8 cellular contexts compared by ENCODE assay signal in genomic region chr16:57284206-57284951, GRCh38. TPM values are rescaled to one million over a fixed set of nuclear protein-coding genes. Genes with fewer than 3 reads are reported as not detected.
DNase-seq lines count a peak whose midpoint lies in the region; ATAC-seq and TF ChIP-seq lines count a peak whose summit lies in the region.

PLLP (minus strand) TSS chr16:57284672; CDS start chr16:57284540, 132 bp downstream.

- peaks cover 0 to 8% of the 10 kb centered on the region in 2 donors for H3K4me1 ChIP-seq in uterus

- intact Hi-C loops in activated naive CD4-positive, alpha-beta T cell treated with anti-CD3 and anti-CD28 coated beads for 36 hours (cut with micrococcal nuclease) = loop anchor here (1.0 to 2.0 kb wide), 3 partner anchors 16 to 98 kb away; partner anchors contain the start of genes ARL2BP, PSME3IP1 and RSPRY1
- intact Hi-C loops in uterus (cut with DNase I; ENCODE audit: low total_unique reads) = no loop called here

- peak within 1 kb of the TSS; percentile 69 for H3K4me3 ChIP-seq in neural cell (ENCODE audit: low read length)
- H3K4me3 ChIP-seq in uterus = peak within 1 kb of the TSS; percentile 36 to 43

- TF ChIP-seq EP300 in neural cell (conservative IDR thresholded peaks at IDR 0.05; ENCODE audit: poor library complexity, severe bottlenecking) = no peak

- H3K27me3 Mint-ChIP-seq in activated naive CD4-positive, alpha-beta T cell treated with anti-CD3 and anti-CD28 coated beads for 36 hours (ENCODE audit: low read depth) = no peaks in the 10 kb centered on the region

- H3K27ac ChIP-seq in neural cell (ENCODE audit: low read length) (no peak within 1 kb of the TSS), uterus (no peak within 1 kb of the TSS)

- no peaks in the 10 kb centered on the region for H3K9me3 Mint-ChIP-seq in activated naive CD4-positive, alpha-beta T cell treated with anti-CD3 and anti-CD28 coated beads for 36 hours

- no peaks in the 10 kb centered on the region for H3K9me3 ChIP-seq in neural cell (ENCODE audit: low read length)
- H3K9me3 ChIP-seq in uterus = no peaks in the 10 kb centered on the region

- no peaks in the 10 kb centered on the region for H3K36me3 Mint-ChIP-seq in activated naive CD4-positive, alpha-beta T cell treated with anti-CD3 and anti-CD28 coated beads for 36 hours (ENCODE audit: low read depth)

- CTCF ChIA-PET in activated naive CD4-positive, alpha-beta T cell treated with anti-CD3 and anti-CD28 coated beads for 36 hours (lab: Charles Lee) = no interaction called here

- peak in 1 of 2 donors; percentile 37 for TF ChIP-seq POLR2A in uterus (IDR thresholded peaks at IDR 0.05)

- peaks cover 25% of the 10 kb centered on the region for H3K4me1 Mint-ChIP-seq in activated naive CD4-positive, alpha-beta T cell treated with anti-CD3 and anti-CD28 coated beads for 36 hours (ENCODE audit: low read depth)

- no peak for TF ChIP-seq RAD21 in neural cell (conservative IDR thresholded peaks at IDR 0.05)

- H3K4me3 Mint-ChIP-seq in activated naive CD4-positive, alpha-beta T cell treated with anti-CD3 and anti-CD28 coated beads for 36 hours = peak within 1 kb of the TSS; percentile 79

- H3K27me3 ChIP-seq in neural cell (ENCODE audit: insufficient read depth, low read depth, low read length) (peaks cover 35% of the 10 kb centered on the region), uterus (no peaks in the 10 kb centered on the region)

- peak within 1 kb of the TSS; percentile 20 for H3K9ac ChIP-seq in neural cell (ENCODE audit: low read length)

- peak within 1 kb of the TSS; percentile 24 for H3K27ac Mint-ChIP-seq in activated naive CD4-positive, alpha-beta T cell treated with anti-CD3 and anti-CD28 coated beads for 36 hours

- H3K36me3 ChIP-seq in neural cell (ENCODE audit: insufficient read depth, low read length) = no peaks in the 10 kb centered on the region
- no peaks in the 10 kb centered on the region for H3K36me3 ChIP-seq in uterus

- no peaks in the 10 kb centered on the region for H3F3A ChIP-seq in neural cell (ENCODE audit: insufficient read depth, low read length, poor library complexity, severe bottlenecking)

- H3K4me2 ChIP-seq in neural cell (ENCODE audit: low read length) = peak within 1 kb of the TSS; percentile 10

- H4K20me1 ChIP-seq in neural cell (ENCODE audit: insufficient read depth) = no peaks in the 10 kb centered on the region

- no peak within 1 kb of the TSS for H2AFZ ChIP-seq in neural cell (ENCODE audit: low read depth, low read length)

- ATAC-seq in GM18517 (IDR thresholded peaks at IDR 0.05; ENCODE audit: unreplicated experiment) = no peak

- no peaks in the 10 kb centered on the region for H3K79me2 ChIP-seq in neural cell (replicated peaks; ENCODE audit: insufficient read depth, low read length)

- TF ChIP-seq CTCF in neural cell (IDR thresholded peaks at IDR 0.05; ENCODE audit: poor library complexity, severe bottlenecking) = no peak
- TF ChIP-seq CTCF in uterus (IDR thresholded peaks at IDR 0.05) = no peak

- peak; percentile 56 to 84 (median 82) for DNase-seq in NCI-H1417 (lab: John Stamatoyannopoulos, UW)
- DNase-seq in NCI-H1417 treated with DMSO at 0.1 percent for 48 hours (lab: John Stamatoyannopoulos, UW) = no peak
- peak; percentile 53 for DNase-seq in NCI-H748 (lab: John Stamatoyannopoulos, UW; ENCODE audit: unreplicated experiment)
- DNase-seq in activated naive CD4-positive, alpha-beta T cell treated with anti-CD3 and anti-CD28 coated beads for 36 hours = peak; percentile 35
- DNase-seq in germinal center (ENCODE audit: low spot score) = peak; percentile 69
- DNase-seq in uterus = peak in 1 of 2 donors; percentile 28

- H3K9me2 ChIP-seq in neural cell (ENCODE audit: insufficient read depth, low read length) = no peaks in the 10 kb centered on the region

TF ChIP-seq in neural cell, 6 proteins besides CTCF, POLR2A, EP300 and RAD21:
- TF ChIP-seq MXI1 (conservative IDR thresholded peaks at IDR 0.05; ENCODE audit: poor library complexity, severe bottlenecking) (peak; percentile 54), TAF1 (IDR thresholded peaks at IDR 0.05; ENCODE audit: low read depth) (no peak), REST (IDR thresholded peaks at IDR 0.05; ENCODE audit: borderline replicate concordance) (no peak)
TF ChIP-seq in neural cell: peak in this region for 1.

RNA-seq across cellular contexts. Expression of gene PLLP, which starts in this region (rescaled TPM):
- total RNA-seq in activated naive CD4-positive, alpha-beta T cell treated with anti-CD3 and anti-CD28 coated beads for 36 hours = under 1 TPM; 0.25 to 0.41 TPM
- 0.10 TPM in 1 of 2 replicates, not detected in the other for polyA plus RNA-seq in neural cell
- polyA minus RNA-seq in neural cell = 0.12 TPM in 1 of 2 replicates, not detected in the other
- total RNA-seq in uterus = 10 to 100 TPM in 1 of 4 donors, 1 to 10 TPM in 2, not detected in 1; 2.6 to 19.1 (median 6.2) TPM

Comparison
In these comparisons a context has a peak if more than half of its experiments do, and no peak if none do; other contexts are left out.
1. Peak in DNase-seq in activated naive CD4-positive, alpha-beta T cell treated with anti-CD3 and anti-CD28 coated beads for 36 hours; RNA of the gene not detected or under 1 TPM.